15 cellular contexts compared by ENCODE assay signal in genomic region chr7:149279111-149279743, GRCh38. TPM values are rescaled to one million over a fixed set of nuclear protein-coding genes. Genes with fewer than 3 reads are reported as not detected.
DNase-seq lines count a peak whose midpoint lies in the region; ATAC-seq, FAIRE-seq and TF ChIP-seq lines count a peak whose summit lies in the region.
"Had no signal": no experiment of that assay in that cellular context is flagged by ENCODE, and none has a peak within 500 bp of the region (broad histone marks: within the 10 kb centered on the region; RNA-seq: fewer than 3 reads in every experiment).

No MANE protein-coding gene starts in this region.

- no peak for ATAC-seq in CD8-positive, alpha-beta T cell

- no peak for DNase-seq in CD8-positive, alpha-beta T cell
- DNase-seq in bronchial epithelial cell (ENCODE audit: low read depth) (no peak), islet precursor cell (peak; percentile 45), retina (no peak), GM12891 (ENCODE audit: insufficient read length, low spot score) (no peak), Kasumi-1 (lab: John Stamatoyannopoulos, UW) (no peak)
- no peak for DNase-seq in effector CD4-positive, alpha-beta T cell
- DNase-seq: CD4-positive, alpha-beta memory T cell; COR-L47; DND-41; GDM1 had no signal

- no peak overlapping the region for H3K4me3 ChIP-seq in CD8-positive, alpha-beta T cell (ENCODE audit: low read depth, low read length)
- no peak overlapping the region for H3K4me3 ChIP-seq in HEK293 (ENCODE audit: low read depth, low read length)
- H3K4me3 ChIP-seq in bronchial epithelial cell (ENCODE audit: low read depth, low read length) = no peak overlapping the region

- intact Hi-C loops in CD8-positive, alpha-beta T cell (cut with DNase I, micrococcal nuclease) = no loop called here

- no peaks in the 10 kb centered on the region for H3K27me3 Mint-ChIP-seq in CD8-positive, alpha-beta T cell (ENCODE audit: low read depth)
- H3K27me3 Mint-ChIP-seq: B cell; CD4-positive, alpha-beta memory T cell had no signal

- H3K4me3 Mint-ChIP-seq in CD8-positive, alpha-beta T cell = no peak overlapping the region
- H3K4me3 Mint-ChIP-seq: B cell; CD4-positive, alpha-beta memory T cell had no signal

- no peak for TF ChIP-seq POLR2A in GM12891 (IDR thresholded peaks at IDR 0.05; ENCODE audit: low read depth, low read length)

- H3K4me1 ChIP-seq in CD8-positive, alpha-beta T cell (ENCODE audit: insufficient read depth, low read length) = peaks cover 10% of the 10 kb centered on the region
- H3K4me1 ChIP-seq in HEK293 (ENCODE audit: control insufficient read depth, insufficient read depth, low read length) = no peaks in the 10 kb centered on the region

- peaks cover 13% of the 10 kb centered on the region for H3K4me1 Mint-ChIP-seq in CD8-positive, alpha-beta T cell (ENCODE audit: low read depth)

- FAIRE-seq in bronchial epithelial cell (lab: Jason Lieb, UNC) (peak; percentile 68), GM12891 (lab: Jason Lieb, UNC) (no peak)
- FAIRE-seq: A204.1 had no signal

- H3K27ac Mint-ChIP-seq in CD8-positive, alpha-beta T cell = peak overlapping the region; percentile 41
- H3K27ac Mint-ChIP-seq: B cell had no signal

- POLR2A ChIA-PET in CD8-positive, alpha-beta T cell (lab: Charles Lee) = no interaction called here
- POLR2A ChIA-PET in HEK293 (lab: Yijun Ruan, JAX) = no interaction called here

- no peaks in the 10 kb centered on the region for H3K9me3 Mint-ChIP-seq in CD8-positive, alpha-beta T cell

- H3K9me3 ChIP-seq in CD8-positive, alpha-beta T cell (ENCODE audit: low read length) = no peaks in the 10 kb centered on the region
- H3K9me3 ChIP-seq in HEK293 (ENCODE audit: control insufficient read depth, insufficient read depth, low read depth, low read length) = no peaks in the 10 kb centered on the region

- peaks cover 27% of the 10 kb centered on the region for H3K36me3 ChIP-seq in CD8-positive, alpha-beta T cell (ENCODE audit: insufficient read depth, low read length)
- peaks cover 9 to 48% of the 10 kb centered on the region in 2 experiments; a peak in 2 of 3 replicates for H3K36me3 ChIP-seq in HEK293 (ENCODE audit: control insufficient read depth in 2 of 2, insufficient read depth in 1 of 2, low read length in 2 of 2)
- H3K36me3 ChIP-seq in bronchial epithelial cell (ENCODE audit: control insufficient read depth, insufficient read depth, low read length) = peaks cover 15% of the 10 kb centered on the region

- TF ChIP-seq CTCF in CD8-positive, alpha-beta T cell (IDR thresholded peaks at IDR 0.05) = no peak
- no peak for TF ChIP-seq CTCF in HEK293 (tag by site-specific recombination; IDR thresholded peaks at IDR 0.05)
- TF ChIP-seq CTCF in bronchial epithelial cell (IDR thresholded peaks at IDR 0.05; ENCODE audit: insufficient read depth, low read length, severe bottlenecking) = no peak

- peaks cover 58% of the 10 kb centered on the region for H3K36me3 Mint-ChIP-seq in CD8-positive, alpha-beta T cell

- CTCF ChIA-PET in CD8-positive, alpha-beta T cell (lab: Charles Lee) = no interaction called here
- CTCF ChIA-PET in HEK293 (lab: Yijun Ruan, JAX) = no interaction called here

- H3K27ac ChIP-seq in CD8-positive, alpha-beta T cell (ENCODE audit: low read depth, low read length) = no peak overlapping the region
- H3K27ac ChIP-seq in HEK293 (ENCODE audit: extremely low read depth, low read depth, low read length) = no peak overlapping the region
- H3K27ac ChIP-seq: C4-2B had no signal

- no peaks in the 10 kb centered on the region for H3K27me3 ChIP-seq in CD8-positive, alpha-beta T cell (ENCODE audit: insufficient read depth, low read length)
- H3K27me3 ChIP-seq in bronchial epithelial cell (ENCODE audit: control insufficient read depth, insufficient read depth, low read length) = no peaks in the 10 kb centered on the region

TF ChIP-seq in HEK293, 187 proteins besides CTCF, POLR2A, EP300 and RAD21:
- TF ChIP-seq, protein P1, sequence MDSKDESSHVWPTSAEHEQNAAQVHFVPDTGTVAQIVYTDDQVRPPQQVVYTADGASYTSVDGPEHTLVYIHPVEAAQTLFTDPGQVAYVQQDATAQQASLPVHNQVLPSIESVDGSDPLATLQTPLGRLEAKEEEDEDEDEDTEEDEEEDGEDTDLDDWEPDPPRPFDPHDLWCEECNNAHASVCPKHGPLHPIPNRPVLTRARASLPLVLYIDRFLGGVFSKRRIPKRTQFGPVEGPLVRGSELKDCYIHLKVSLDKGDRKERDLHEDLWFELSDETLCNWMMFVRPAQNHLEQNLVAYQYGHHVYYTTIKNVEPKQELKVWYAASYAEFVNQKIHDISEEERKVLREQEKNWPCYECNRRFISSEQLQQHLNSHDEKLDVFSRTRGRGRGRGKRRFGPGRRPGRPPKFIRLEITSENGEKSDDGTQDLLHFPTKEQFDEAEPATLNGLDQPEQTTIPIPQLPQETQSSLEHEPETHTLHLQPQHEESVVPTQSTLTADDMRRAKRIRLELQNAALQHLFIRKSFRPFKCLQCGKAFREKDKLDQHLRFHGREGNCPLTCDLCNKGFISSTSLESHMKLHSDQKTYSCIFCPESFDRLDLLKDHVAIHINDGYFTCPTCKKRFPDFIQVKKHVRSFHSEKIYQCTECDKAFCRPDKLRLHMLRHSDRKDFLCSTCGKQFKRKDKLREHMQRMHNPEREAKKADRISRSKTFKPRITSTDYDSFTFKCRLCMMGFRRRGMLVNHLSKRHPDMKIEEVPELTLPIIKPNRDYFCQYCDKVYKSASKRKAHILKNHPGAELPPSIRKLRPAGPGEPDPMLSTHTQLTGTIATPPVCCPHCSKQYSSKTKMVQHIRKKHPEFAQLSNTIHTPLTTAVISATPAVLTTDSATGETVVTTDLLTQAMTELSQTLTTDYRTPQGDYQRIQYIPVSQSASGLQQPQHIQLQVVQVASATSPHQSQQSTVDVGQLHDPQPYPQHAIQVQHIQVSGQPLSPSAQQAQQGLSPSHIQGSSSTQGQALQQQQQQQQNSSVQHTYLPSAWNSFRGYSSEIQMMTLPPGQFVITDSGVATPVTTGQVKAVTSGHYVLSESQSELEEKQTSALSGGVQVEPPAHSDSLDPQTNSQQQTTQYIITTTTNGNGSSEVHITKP (tag by site-specific recombination; IDR thresholded peaks at IDR 0.05) = no peak
- TF ChIP-seq ZNF24 (tag by site-specific recombination; IDR thresholded peaks at IDR 0.05) (no peak), ZBTB1 (tag by site-specific recombination; IDR thresholded peaks at IDR 0.05) (no peak)
- TF ChIP-seq, protein P2, sequence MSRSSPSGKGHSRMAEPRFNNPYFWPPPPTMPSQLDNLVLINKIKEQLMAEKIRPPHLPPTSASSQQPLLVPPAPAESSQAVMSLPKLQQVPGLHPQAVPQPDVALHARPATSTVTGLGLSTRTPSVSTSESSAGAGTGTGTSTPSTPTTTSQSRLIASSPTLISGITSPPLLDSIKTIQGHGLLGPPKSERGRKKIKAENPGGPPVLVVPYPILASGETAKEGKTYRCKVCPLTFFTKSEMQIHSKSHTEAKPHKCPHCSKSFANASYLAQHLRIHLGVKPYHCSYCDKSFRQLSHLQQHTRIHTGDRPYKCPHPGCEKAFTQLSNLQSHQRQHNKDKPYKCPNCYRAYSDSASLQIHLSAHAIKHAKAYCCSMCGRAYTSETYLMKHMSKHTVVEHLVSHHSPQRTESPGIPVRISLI (tag by site-specific recombination; IDR thresholded peaks at IDR 0.05) = peak; percentile 61

TF ChIP-seq in GM12891, 5 proteins besides CTCF, POLR2A, EP300 and RAD21:
- TF ChIP-seq TAF1 (IDR thresholded peaks at IDR 0.05; ENCODE audit: low read depth, low read length) (no peak), SPI1 (IDR thresholded peaks at IDR 0.05; ENCODE audit: low read depth, low read length) (no peak), POU2F2 (IDR thresholded peaks at IDR 0.05; ENCODE audit: low read depth, low read length) (no peak), POLR2AphosphoS5 (IDR thresholded peaks at IDR 0.05; ENCODE audit: low read depth, low read length) (no peak), PAX5 (IDR thresholded peaks at IDR 0.05; ENCODE audit: insufficient read depth, low read length, severe bottlenecking) (no peak)

RNA-seq across cellular contexts. Expression of gene ZNF783, which starts 17.2 kb away (rescaled TPM):
- 10 to 100 TPM; 24.0 to 27.3 TPM for total RNA-seq in CD8-positive, alpha-beta T cell
- 9.5 and 11.3 TPM in 2 replicates for total RNA-seq in bronchial epithelial cell
- 4.2 TPM for polyA plus RNA-seq in GM12891 (2012; ENCODE audit: low read depth, missing spikeins)

RNA-seq across cellular contexts. Expression of gene ZNF212, which starts 39.8 kb away (rescaled TPM):
- total RNA-seq in CD8-positive, alpha-beta T cell = 10 to 100 TPM; 20.9 to 22.1 TPM
- 5.8 and 6.1 TPM in 2 replicates for total RNA-seq in bronchial epithelial cell
- polyA plus RNA-seq in GM12891 (2012; ENCODE audit: low read depth, missing spikeins) = 4.1 TPM
